In the genomic region with DNA sequence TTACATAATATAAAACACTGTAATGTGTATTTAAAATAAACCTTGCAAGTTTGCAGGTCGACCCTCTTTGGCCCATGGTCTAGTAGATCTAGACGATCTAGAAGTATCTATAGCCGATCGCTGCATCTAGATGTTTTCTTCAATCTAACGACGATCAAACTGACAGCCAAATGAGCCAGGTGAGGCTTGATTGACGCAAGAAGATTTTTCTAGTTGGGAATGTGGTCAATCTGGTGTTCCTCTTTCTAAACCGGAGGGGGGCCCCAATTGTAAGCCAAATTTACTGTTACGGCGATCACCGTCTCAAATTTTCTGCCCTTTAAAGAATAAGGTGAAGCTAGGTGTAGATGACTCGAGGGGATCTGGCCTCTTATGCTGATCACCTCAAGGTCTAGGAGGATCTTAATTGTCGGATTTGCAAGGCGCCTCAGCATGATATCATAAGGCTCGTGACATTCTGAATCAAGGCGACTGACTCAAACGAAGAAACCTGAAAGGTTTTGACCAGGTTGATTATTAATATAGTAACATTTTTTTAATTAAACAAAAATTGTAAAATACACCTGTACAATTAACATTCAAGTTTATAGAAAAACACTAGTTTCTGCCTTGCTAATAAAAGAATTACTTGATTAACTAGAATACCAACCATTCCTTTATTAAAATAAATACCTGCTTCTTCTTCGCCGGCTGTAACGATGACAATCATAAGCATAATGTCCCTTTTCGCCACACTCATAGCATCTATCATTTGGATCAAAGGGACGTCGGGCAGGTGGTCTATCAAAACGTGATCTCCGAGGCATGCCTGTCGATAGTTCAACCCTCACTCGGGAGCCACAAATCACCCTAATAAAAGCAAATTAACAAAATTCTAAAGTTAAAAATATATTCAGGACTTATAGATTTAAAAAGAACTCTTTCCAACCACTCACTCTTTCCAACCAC, we compare ENCODE assay signal across 8 cellular contexts. TPM values are rescaled to one million over a fixed set of nuclear protein-coding genes. Genes with fewer than 3 reads are reported as not detected.
DNase-seq lines count a peak whose midpoint lies in the region; ATAC-seq and TF ChIP-seq lines count a peak whose summit lies in the region.

No MANE protein-coding gene starts in this region.

- in situ Hi-C loops in GM23248 (cut with MboI) = no loop called here

- ATAC-seq in RWPE2 (ENCODE audit: low read depth) = no peak
- ATAC-seq in HG03439 (IDR thresholded peaks at IDR 0.05; ENCODE audit: unreplicated experiment) = no peak
- no peak for ATAC-seq in GM18873 (IDR thresholded peaks at IDR 0.05; ENCODE audit: low FRiP score, unreplicated experiment)

- H3K36me3 ChIP-seq in GM23248 (ENCODE audit: low read depth) = peaks cover 54% of the 10 kb centered on the region
- peaks cover 61% of the 10 kb centered on the region for H3K36me3 ChIP-seq in RWPE2 (ENCODE audit: low read depth)
- H3K36me3 ChIP-seq in esophagus squamous epithelium = peaks cover 25 to 56% (median 39%) of the 10 kb centered on the region in 3 donors

- peak overlapping the region; percentile 96 for H3K4me2 ChIP-seq in GM23248 (ENCODE audit: unreplicated experiment)

- peaks cover 9% of the 10 kb centered on the region for H3K4me1 ChIP-seq in GM23248 (ENCODE audit: insufficient read depth)
- peaks cover 20% of the 10 kb centered on the region for H3K4me1 ChIP-seq in RWPE2 (ENCODE audit: insufficient read depth, poor library complexity, severe bottlenecking)
- H3K4me1 ChIP-seq in esophagus squamous epithelium = peaks cover 7 to 70% (median 38%) of the 10 kb centered on the region in 3 donors

- DNase-seq in GM23248 (peak; percentile 40), RWPE2 (ENCODE audit: low spot score) (no peak), esophagus squamous epithelium (lab: John Stamatoyannopoulos, UW) (no peak), retinal pigment epithelial cell (ENCODE audit: low read depth) (no peak), kidney glomerular epithelial cell (lab: John Stamatoyannopoulos, UW) (no peak), HuH-7.5 (ENCODE audit: low spot score) (no peak)

- H3K9ac ChIP-seq in GM23248 = peak overlapping the region; percentile 97

- H3K27me3 ChIP-seq in GM23248 (replicated peaks; ENCODE audit: insufficient read depth) (no peaks in the 10 kb centered on the region), RWPE2 (ENCODE audit: insufficient read depth, poor library complexity, severe bottlenecking) (no peaks in the 10 kb centered on the region), esophagus squamous epithelium (no peaks in the 10 kb centered on the region)

- no peak overlapping the region for H2AFZ ChIP-seq in GM23248

- peaks cover 47% of the 10 kb centered on the region for H3F3A ChIP-seq in GM23248 (ENCODE audit: insufficient read depth)

- no peak for TF ChIP-seq POLR2A in esophagus squamous epithelium (IDR thresholded peaks at IDR 0.05)

- 69 to 71% methylated on average over 27 of the region's 27 CpGs for WGBS in GM23248 (ENCODE audit: low coverage in 1 of 2, low lambda C conversion rate in 2 of 2, missing lambda C conversion rate in 2 of 2), 2 experiments
- WGBS in esophagus squamous epithelium, 2 donors = 34 to 40% methylated on average over 27 of the region's 27 CpGs

- no peaks in the 10 kb centered on the region for H3K9me2 ChIP-seq in GM23248 (ENCODE audit: insufficient read depth)

- H3K27ac ChIP-seq in GM23248 (0 out of 2 replicates have a peak overlapping the region, but pooled peaks have one; percentile 93), RWPE2 (ENCODE audit: poor library complexity, severe bottlenecking) (peak overlapping the region; percentile 77), esophagus squamous epithelium (peak overlapping the region; percentile 95 to 100 (median 100))

- TF ChIP-seq CTCF in RWPE2 (IDR thresholded peaks at IDR 0.05; ENCODE audit: poor library complexity, severe bottlenecking) = no peak
- TF ChIP-seq CTCF in esophagus squamous epithelium (IDR thresholded peaks at IDR 0.05) = no peak
- TF ChIP-seq CTCF in retinal pigment epithelial cell (conservative IDR thresholded peaks at IDR 0.05; ENCODE audit: low read depth, low read length) = no peak

- peaks cover 9% of the 10 kb centered on the region; the same call in 1 of the 2 replicates for H4K20me1 ChIP-seq in GM23248 (ENCODE audit: insufficient read depth)

- peaks cover 68% of the 10 kb centered on the region for H3K79me2 ChIP-seq in GM23248 (ENCODE audit: insufficient read depth)

- H3K4me3 ChIP-seq in GM23248 (peak overlapping the region; percentile 86), RWPE2 (ENCODE audit: severe bottlenecking) (peak overlapping the region; percentile 86), esophagus squamous epithelium (peak overlapping the region; percentile 72 to 99 (median 95)), retinal pigment epithelial cell (ENCODE audit: low read length) (peak overlapping the region; percentile 65)

- intact Hi-C loops in esophagus squamous epithelium (cut with DNase I) = no loop called here

- H3K9me3 ChIP-seq in GM23248 (ENCODE audit: low read depth) (no peaks in the 10 kb centered on the region), RWPE2 (ENCODE audit: severe bottlenecking) (no peaks in the 10 kb centered on the region), esophagus squamous epithelium (no peaks in the 10 kb centered on the region)

RNA-seq across cellular contexts. Expression of gene SRSF7, which starts 2.0 kb away (rescaled TPM):
- total RNA-seq in GM23248 (2014; rRNA removed; shearing (Covaris generic)) = 86.5 and 95.0 TPM in 2 replicates
- 156 TPM in 2 replicates for polyA plus RNA-seq in GM23248 (2016; fragmentation: Nextera tagmentation; extraction: Ambion mirVana)
- total RNA-seq in esophagus squamous epithelium = 100 to 1,000 TPM in 2 of 4 donors, 10 to 100 TPM in 2; 57.0 to 127 (median 103) TPM

RNA-seq across cellular contexts. Expression of gene GEMIN6, which starts 28.9 kb away (rescaled TPM):
- 5.2 and 15.3 TPM in 2 replicates for total RNA-seq in GM23248 (2014; rRNA removed; shearing (Covaris generic))
- polyA plus RNA-seq in GM23248 (2016; fragmentation: Nextera tagmentation; extraction: Ambion mirVana) = 14.9 and 15.3 TPM in 2 replicates
- 1 to 10 TPM; 3.7 to 7.2 (median 4.9) TPM for total RNA-seq in esophagus squamous epithelium
